9 cellular contexts compared by ENCODE assay signal in the genomic region with DNA sequence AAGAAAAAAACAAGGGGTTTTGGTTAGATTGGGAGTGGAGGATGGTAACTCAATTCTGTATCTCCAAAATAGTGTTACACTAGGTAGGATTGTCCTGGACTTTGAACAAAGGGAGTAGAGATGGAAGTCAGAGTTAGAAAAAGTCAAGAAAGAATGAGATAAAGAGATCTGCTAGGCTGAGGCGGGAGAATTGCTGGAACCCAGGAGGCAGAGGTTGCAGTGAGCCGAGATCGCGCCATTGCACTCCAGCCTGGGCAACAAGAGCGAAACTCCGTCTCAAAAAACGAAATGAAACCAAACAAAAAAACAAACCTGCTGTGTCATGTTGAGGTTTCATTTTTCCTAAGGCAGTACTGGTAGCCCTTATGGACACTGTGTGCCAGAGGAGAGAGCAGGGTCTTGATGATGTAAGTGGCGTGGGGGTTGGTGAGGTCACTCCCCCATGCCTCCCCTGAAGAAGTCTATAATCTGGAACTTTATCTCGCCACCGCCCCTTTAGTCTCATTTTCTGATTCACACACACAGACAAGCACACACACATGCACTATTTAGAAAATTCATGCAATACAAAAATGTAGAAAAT. TPM values are rescaled to one million over a fixed set of nuclear protein-coding genes. Genes with fewer than 3 reads are reported as not detected.
DNase-seq lines count a peak whose midpoint lies in the region; ATAC-seq and TF ChIP-seq lines count a peak whose summit lies in the region.
"Had no signal": no experiment of that assay in that cellular context is flagged by ENCODE, and none has a peak within 500 bp of the region (broad histone marks: within the 10 kb centered on the region; RNA-seq: fewer than 3 reads in every experiment).

No MANE protein-coding gene starts in this region.

- H3K4me1 ChIP-seq in DOHH2 (ENCODE audit: control insufficient read depth, low read length) (no peaks in the 10 kb centered on the region), HEK293 (ENCODE audit: control insufficient read depth, insufficient read depth, low read length) (no peaks in the 10 kb centered on the region), left lung (no peaks in the 10 kb centered on the region)

- H3K4me2 ChIP-seq in DOHH2 (ENCODE audit: low read length): no peak overlapping the region

- in situ Hi-C loops in ACHN (cut with HindIII; ENCODE audit: low pct_ligation_motif_present, low pct_unique_long_range_greater_than_20kb, low sequenced_read_pairs): no loop called here

- H3K9me3 ChIP-seq in DOHH2 (ENCODE audit: control insufficient read depth, insufficient read depth, low read length) (no peaks in the 10 kb centered on the region), HEK293 (ENCODE audit: control insufficient read depth, insufficient read depth, low read depth, low read length) (no peaks in the 10 kb centered on the region), left lung (no peaks in the 10 kb centered on the region)

- no peaks in the 10 kb centered on the region for H3F3A ChIP-seq in DOHH2 (ENCODE audit: control insufficient read depth, insufficient read depth)

- peak; percentile 16 for DNase-seq in SIG-M5 (lab: John Stamatoyannopoulos, UW)
- no peak for DNase-seq in left lung
- no peak for DNase-seq in NCI-H1048 (lab: John Stamatoyannopoulos, UW)
- no peak for DNase-seq in NCI-H524 (lab: John Stamatoyannopoulos, UW)
- no peak for DNase-seq in ACHN
- no peak for DNase-seq in germinal center (ENCODE audit: low spot score)
- DNase-seq: activated gamma-delta T cell treated with Interleukin-2 at 50 U/mL for 16 hours had no signal

- intact Hi-C loops in left lung (cut with DNase I): no loop called here

- 0 out of 2 replicates have a peak overlapping the region, but pooled peaks have one; percentile 19 for H3K4me3 ChIP-seq in DOHH2 (ENCODE audit: low read length)
- H3K4me3 ChIP-seq in HEK293 (ENCODE audit: low read depth, low read length): no peak overlapping the region
- H3K4me3 ChIP-seq in left lung: peak overlapping the region in 1 of 2 donors; percentile 21

- CTCF ChIA-PET in HEK293 (lab: Yijun Ruan, JAX): interaction anchor here (0.7 kb wide), 1 partner anchor 20 kb away, joined by 3 read pairs; no protein-coding TSS in a partner anchor

- H3K9me2 ChIP-seq in DOHH2 (replicated peaks; ENCODE audit: control insufficient read depth, low read length): no peaks in the 10 kb centered on the region

- H3K27me3 ChIP-seq in DOHH2 (ENCODE audit: control insufficient read depth, low read length): peaks cover 16% of the 10 kb centered on the region
- H3K27me3 ChIP-seq in left lung: peaks cover 0 to 19% of the 10 kb centered on the region in 2 donors

- TF ChIP-seq CTCF in DOHH2 (IDR thresholded peaks at IDR 0.05; ENCODE audit: low read depth, low read length, poor library complexity, severe bottlenecking) (no peak), HEK293 (tag by site-specific recombination; IDR thresholded peaks at IDR 0.05) (no peak), left lung (IDR thresholded peaks at IDR 0.05) (no peak)

- no peaks in the 10 kb centered on the region for H3K79me2 ChIP-seq in DOHH2 (ENCODE audit: control insufficient read depth, low read length)

- peak; percentile 37 for ATAC-seq in left lung

- POLR2A ChIA-PET in HEK293 (lab: Yijun Ruan, JAX): no interaction called here

- H3K36me3 ChIP-seq in DOHH2 (ENCODE audit: control insufficient read depth, low read length): no peaks in the 10 kb centered on the region
- H3K36me3 ChIP-seq in HEK293 (ENCODE audit: control insufficient read depth in 2 of 2, insufficient read depth in 1 of 2, low read length in 2 of 2): no peaks in the 10 kb centered on the region
- H3K36me3 ChIP-seq in left lung: no peaks in the 10 kb centered on the region

- H4K20me1 ChIP-seq in DOHH2 (ENCODE audit: control insufficient read depth, insufficient read depth, low read depth, low read length): no peaks in the 10 kb centered on the region

- H3K27ac ChIP-seq in DOHH2 (ENCODE audit: low read depth, low read length) (no peak overlapping the region), HEK293 (ENCODE audit: extremely low read depth, low read depth, low read length) (no peak overlapping the region), left lung (peak overlapping the region in 1 of 2 donors; percentile 51)

TF ChIP-seq in HEK293, 187 proteins besides CTCF, POLR2A, EP300 and RAD21:
- TF ChIP-seq ZNF629 (tag by site-specific recombination; IDR thresholded peaks at IDR 0.05) (0 out of 2 replicates have a peak, but pooled peaks have one; percentile 27), ZSCAN30 (tag by site-specific recombination; IDR thresholded peaks at IDR 0.05) (no peak), ZBTB17 (tag by site-specific recombination; IDR thresholded peaks at IDR 0.05) (0 out of 2 replicates have a peak, but pooled peaks have one; percentile 19), ZNF335 (tag by site-specific recombination; conservative IDR thresholded peaks at IDR 0.05) (peak; percentile 50), SP7 (tag by site-specific recombination; IDR thresholded peaks at IDR 0.05) (0 out of 2 replicates have a peak, but pooled peaks have one; percentile 11), ZFHX2 (tag by site-specific recombination; conservative IDR thresholded peaks at IDR 0.05) (0 out of 2 replicates have a peak, but pooled peaks have one; percentile 21)
- TF ChIP-seq, protein P1, sequence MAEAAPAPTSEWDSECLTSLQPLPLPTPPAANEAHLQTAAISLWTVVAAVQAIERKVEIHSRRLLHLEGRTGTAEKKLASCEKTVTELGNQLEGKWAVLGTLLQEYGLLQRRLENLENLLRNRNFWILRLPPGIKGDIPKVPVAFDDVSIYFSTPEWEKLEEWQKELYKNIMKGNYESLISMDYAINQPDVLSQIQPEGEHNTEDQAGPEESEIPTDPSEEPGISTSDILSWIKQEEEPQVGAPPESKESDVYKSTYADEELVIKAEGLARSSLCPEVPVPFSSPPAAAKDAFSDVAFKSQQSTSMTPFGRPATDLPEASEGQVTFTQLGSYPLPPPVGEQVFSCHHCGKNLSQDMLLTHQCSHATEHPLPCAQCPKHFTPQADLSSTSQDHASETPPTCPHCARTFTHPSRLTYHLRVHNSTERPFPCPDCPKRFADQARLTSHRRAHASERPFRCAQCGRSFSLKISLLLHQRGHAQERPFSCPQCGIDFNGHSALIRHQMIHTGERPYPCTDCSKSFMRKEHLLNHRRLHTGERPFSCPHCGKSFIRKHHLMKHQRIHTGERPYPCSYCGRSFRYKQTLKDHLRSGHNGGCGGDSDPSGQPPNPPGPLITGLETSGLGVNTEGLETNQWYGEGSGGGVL (tag by site-specific recombination; IDR thresholded peaks at IDR 0.05): peak; percentile 51; the same call in 1 of the 2 replicates
- TF ChIP-seq, protein P2, sequence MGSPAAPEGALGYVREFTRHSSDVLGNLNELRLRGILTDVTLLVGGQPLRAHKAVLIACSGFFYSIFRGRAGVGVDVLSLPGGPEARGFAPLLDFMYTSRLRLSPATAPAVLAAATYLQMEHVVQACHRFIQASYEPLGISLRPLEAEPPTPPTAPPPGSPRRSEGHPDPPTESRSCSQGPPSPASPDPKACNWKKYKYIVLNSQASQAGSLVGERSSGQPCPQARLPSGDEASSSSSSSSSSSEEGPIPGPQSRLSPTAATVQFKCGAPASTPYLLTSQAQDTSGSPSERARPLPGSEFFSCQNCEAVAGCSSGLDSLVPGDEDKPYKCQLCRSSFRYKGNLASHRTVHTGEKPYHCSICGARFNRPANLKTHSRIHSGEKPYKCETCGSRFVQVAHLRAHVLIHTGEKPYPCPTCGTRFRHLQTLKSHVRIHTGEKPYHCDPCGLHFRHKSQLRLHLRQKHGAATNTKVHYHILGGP (tag by site-specific recombination; IDR thresholded peaks at IDR 0.05): no peak

RNA-seq across cellular contexts. Expression of a gene that starts 10.5 kb away (rescaled TPM):
- 1 to 10 TPM in 1 of 2 donors, not detected in 1; 1.8 TPM for total RNA-seq in left lung
